Comparison of ENCODE assay signal across 10 cellular contexts in the genomic region with DNA sequence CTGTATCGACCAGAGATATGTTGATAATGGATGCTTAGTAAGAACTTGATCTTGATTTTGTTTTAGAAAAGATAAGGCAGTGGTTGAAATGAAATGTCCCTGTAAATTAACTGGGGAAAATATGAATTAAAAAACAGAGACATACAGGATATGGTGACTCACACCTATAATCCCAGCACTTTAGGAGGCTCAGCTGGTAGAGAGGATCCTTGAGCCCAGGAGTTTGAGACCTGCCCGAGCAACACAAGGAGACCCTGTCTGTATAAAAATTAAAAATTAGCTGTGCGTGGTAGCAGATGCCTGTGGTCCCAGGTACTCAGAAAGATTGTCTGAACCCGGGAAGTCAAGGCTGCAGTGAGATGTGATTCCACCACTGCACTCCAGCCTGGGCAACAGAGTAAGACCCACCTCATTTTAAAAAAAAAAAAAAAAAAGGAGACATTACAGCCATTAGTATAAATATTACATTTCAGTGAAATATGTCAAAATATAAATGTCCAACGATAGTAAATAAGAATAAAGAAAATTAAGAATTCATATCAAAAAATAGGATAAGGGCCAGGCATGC. TPM values are rescaled to one million over a fixed set of nuclear protein-coding genes. Genes with fewer than 3 reads are reported as not detected.
DNase-seq lines count a peak whose midpoint lies in the region; ATAC-seq and TF ChIP-seq lines count a peak whose summit lies in the region.
"Had no signal": no experiment of that assay in that cellular context is flagged by ENCODE, and none has a peak within 500 bp of the region (broad histone marks: within the 10 kb centered on the region; RNA-seq: fewer than 3 reads in every experiment).

No MANE protein-coding gene starts in this region.

- H3K27ac ChIP-seq in DND-41 (ENCODE audit: low read length) (no peak overlapping the region), dorsolateral prefrontal cortex (peak overlapping the region in 56 of 59 donors; percentile 0 to 99 (median 98)), parathyroid adenoma (peak overlapping the region; percentile 50)

- peaks cover 33% of the 10 kb centered on the region for H3K4me1 ChIP-seq in DND-41 (ENCODE audit: insufficient read depth, low read length)
- H3K4me1 ChIP-seq in parathyroid adenoma = peaks cover 5% of the 10 kb centered on the region

- H3K36me3 ChIP-seq in DND-41 (ENCODE audit: insufficient read depth, low read length) (no peaks in the 10 kb centered on the region; the same call in 1 of the 2 replicates), parathyroid adenoma (ENCODE audit: control insufficient read depth, insufficient read depth, low read length) (no peaks in the 10 kb centered on the region)

- ATAC-seq in DND-41 (ENCODE audit: insufficient read depth, low read depth) (no peak), HG03469 (IDR thresholded peaks at IDR 0.05; ENCODE audit: unreplicated experiment) (no peak), HG03354 (IDR thresholded peaks at IDR 0.05; ENCODE audit: poor library complexity, severe bottlenecking, unreplicated experiment) (no peak)

- H3K4me2 ChIP-seq in DND-41 (ENCODE audit: insufficient read depth, low read length) (peak overlapping the region; percentile 25; the same call in 1 of the 2 replicates), parathyroid adenoma (ENCODE audit: low read length) (peak overlapping the region; percentile 11)

- H2AFZ ChIP-seq in DND-41 (ENCODE audit: low read depth, low read length) (no peak overlapping the region), parathyroid adenoma (no peak overlapping the region)

- peaks cover 71% of the 10 kb centered on the region for H4K20me1 ChIP-seq in DND-41 (ENCODE audit: insufficient read depth, low read length)

- no peak for TF ChIP-seq CTCF in DND-41 (IDR thresholded peaks at IDR 0.05; ENCODE audit: borderline replicate concordance, extremely low read depth, low read length, poor library complexity, severe bottlenecking)
- no peak for TF ChIP-seq CTCF in dorsolateral prefrontal cortex (IDR thresholded peaks at IDR 0.05 in 54 of 56, conservative IDR thresholded peaks at IDR 0.05 in 2 of 56; ENCODE audit: low read depth in 1 of 56, partially characterized antibody in 56 of 56)
- TF ChIP-seq CTCF in parathyroid adenoma (IDR thresholded peaks at IDR 0.05) = no peak

- intact Hi-C loops in dorsolateral prefrontal cortex (cut with DNase I) = loop anchor here (10.0 kb wide), 3 partner anchors 120 to 150 kb away; no protein-coding TSS in a partner anchor

- H3K9ac ChIP-seq in DND-41 (ENCODE audit: low read depth, low read length) = no peak overlapping the region
- no peak overlapping the region for H3K9ac ChIP-seq in parathyroid adenoma

- no peaks in the 10 kb centered on the region for H3K27me3 ChIP-seq in DND-41 (ENCODE audit: insufficient read depth, low read length, poor library complexity)
- no peaks in the 10 kb centered on the region for H3K27me3 ChIP-seq in dorsolateral prefrontal cortex
- H3K27me3 ChIP-seq in parathyroid adenoma (ENCODE audit: control insufficient read depth, insufficient read depth, low read length) = no peaks in the 10 kb centered on the region

- H3K9me3 ChIP-seq in DND-41 (ENCODE audit: insufficient read depth, low read length, severe bottlenecking) (no peaks in the 10 kb centered on the region), parathyroid adenoma (ENCODE audit: control insufficient read depth, low read length) (no peaks in the 10 kb centered on the region)

- H3K4me3 ChIP-seq in DND-41 (ENCODE audit: low read depth in 1 of 2, low read length in 2 of 2) (peak overlapping the region in 1 of 2 experiments; percentile 13; a peak in 1 of 4 replicates), dorsolateral prefrontal cortex (peak overlapping the region in 54 of 59 donors; percentile 0 to 100 (median 93)), parathyroid adenoma (ENCODE audit: low read depth, low read length) (no peak overlapping the region)

- H3K79me2 ChIP-seq in DND-41 (ENCODE audit: insufficient read depth, low read length) (peaks cover 96% of the 10 kb centered on the region), parathyroid adenoma (peaks cover 37% of the 10 kb centered on the region)

- DNase-seq in DND-41 (no peak), OCI-M1 (lab: John Stamatoyannopoulos, UW) (peak; percentile 82), dorsolateral prefrontal cortex (no peak), HuH-7.5 (ENCODE audit: low spot score) (no peak), NCI-H128 (lab: John Stamatoyannopoulos, UW; ENCODE audit: unreplicated experiment) (no peak)
- DNase-seq: activated CD8-positive, alpha-beta memory T cell treated with anti-CD3 and anti-CD28 coated beads, Interleukin-2, amount 50 U/mL, for 48 hours; NCI-H2227 treated with DMSO at 0.1 percent for 48 hours had no signal

RNA-seq across cellular contexts. Expression of gene PICALM, which starts 4.6 kb away (rescaled TPM):
- total RNA-seq in dorsolateral prefrontal cortex = 100 to 1,000 TPM; 218 to 547 (median 291) TPM
